14 cellular contexts compared by ENCODE assay signal in genomic region chr5:3349704-3350565, GRCh38.
"Had no signal": no experiment of that assay in that cellular context is flagged by ENCODE, and none has a peak within 500 bp of the region (broad histone marks: within the 10 kb centered on the region; RNA-seq: fewer than 3 reads in every experiment).

No MANE protein-coding gene starts in this region.

- H3K36me3 Mint-ChIP-seq: activated CD4-positive, alpha-beta memory T cell treated with anti-CD3 and anti-CD28 coated beads for 36 hours; immature natural killer cell; stimulated activated naive B cell treated with anti-CD40 and anti-IgM and Interleukin-4, amounts not matched to agents 10 μg/mL and 1 μg/mL and 100 μg/mL, for 72 hours had no signal

- H3K27me3 ChIP-seq: SJSA1 had no signal

- FAIRE-seq: small intestine had no signal

- H3K4me3 Mint-ChIP-seq: activated CD4-positive, alpha-beta memory T cell treated with anti-CD3 and anti-CD28 coated beads for 36 hours; activated naive CD4-positive, alpha-beta T cell treated with anti-CD3 and anti-CD28 coated beads for 36 hours; immature natural killer cell; stimulated activated naive B cell treated with anti-CD40 and anti-IgM and Interleukin-4, amounts not matched to agents 10 μg/mL and 1 μg/mL and 100 μg/mL, for 72 hours had no signal

- H3K27ac ChIP-seq: SJSA1, suprapubic skin had no signal

- H3K4me1 Mint-ChIP-seq: immature natural killer cell; stimulated activated naive B cell treated with anti-CD40 and anti-IgM and Interleukin-4, amounts not matched to agents 10 μg/mL and 1 μg/mL and 100 μg/mL, for 72 hours had no signal

- H3K4me1 ChIP-seq: SJSA1, suprapubic skin had no signal

- H3K9me3 ChIP-seq: suprapubic skin had no signal

- H3K27me3 Mint-ChIP-seq: activated CD4-positive, alpha-beta memory T cell treated with anti-CD3 and anti-CD28 coated beads for 36 hours; stimulated activated naive B cell treated with anti-CD40 and anti-IgM and Interleukin-4, amounts not matched to agents 10 μg/mL and 1 μg/mL and 100 μg/mL, for 72 hours had no signal

- ATAC-seq: left cardiac atrium had no signal

- H3K27ac Mint-ChIP-seq: activated CD4-positive, alpha-beta memory T cell treated with anti-CD3 and anti-CD28 coated beads for 36 hours; activated naive CD4-positive, alpha-beta T cell treated with anti-CD3 and anti-CD28 coated beads for 36 hours; stimulated activated naive B cell treated with anti-CD40 and anti-IgM and Interleukin-4, amounts not matched to agents 10 μg/mL and 1 μg/mL and 100 μg/mL, for 72 hours had no signal

- DNase-seq: activated CD4-positive, alpha-beta memory T cell treated with anti-CD3 and anti-CD28 coated beads for 36 hours; activated CD4-positive, alpha-beta T cell treated with anti-CD3 and anti-CD28 coated beads for 1 hour; activated naive CD4-positive, alpha-beta T cell treated with anti-CD3 and anti-CD28 coated beads for 36 hours; central memory CD4-positive, alpha-beta T cell; cortex of kidney; effector memory CD4-positive, alpha-beta T cell; erythroblast; immature natural killer cell; left cardiac atrium; retina; small intestine; stimulated activated naive B cell treated with anti-CD40 and anti-IgM and Interleukin-4, amounts not matched to agents 10 μg/mL and 1 μg/mL and 100 μg/mL, for 72 hours had no signal

- H3K36me3 ChIP-seq: SJSA1, suprapubic skin had no signal

- H3K4me3 ChIP-seq: SJSA1, suprapubic skin had no signal
